19 cellular contexts compared by ENCODE assay signal in the genomic region with DNA sequence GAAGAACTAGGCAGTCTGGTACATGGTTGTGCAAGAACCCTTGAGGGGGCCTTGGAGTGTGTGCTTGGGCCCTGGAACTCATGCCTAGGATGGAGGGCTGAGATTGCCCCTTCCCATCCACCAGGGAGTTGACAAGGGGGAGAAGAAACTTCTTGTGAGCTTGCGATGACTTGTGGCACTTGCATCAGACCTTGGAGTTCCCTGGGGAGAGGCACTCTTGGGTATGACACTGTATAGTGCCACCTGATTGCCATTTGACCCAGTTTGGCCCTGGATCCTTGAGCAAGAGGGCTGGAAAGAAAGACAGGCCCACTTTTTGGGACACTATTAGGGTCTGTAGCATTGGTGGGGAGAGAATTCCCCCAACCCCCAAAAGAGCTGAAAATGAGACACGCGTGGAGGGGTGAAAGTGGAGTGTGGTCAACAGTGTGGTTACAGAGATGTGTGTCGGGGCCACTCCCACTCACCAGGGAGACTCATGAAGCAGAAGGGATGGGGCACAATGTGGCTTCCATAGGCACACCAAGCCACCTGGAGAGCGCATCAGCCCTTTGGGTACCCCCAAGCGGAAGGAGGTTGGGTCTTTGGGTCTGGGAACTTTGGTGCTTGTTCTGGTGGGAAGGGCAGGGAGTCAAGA.
DNase-seq lines count a peak whose midpoint lies in the region; ATAC-seq and TF ChIP-seq lines count a peak whose summit lies in the region.
"Had no signal": no experiment of that assay in that cellular context is flagged by ENCODE, and none has a peak within 500 bp of the region (broad histone marks: within the 10 kb centered on the region; RNA-seq: fewer than 3 reads in every experiment).

No MANE protein-coding gene starts in this region.

- no peak overlapping the region for H3K27ac ChIP-seq in endodermal cell (ENCODE audit: low read depth, low read length)
- H3K27ac ChIP-seq: esophagus squamous epithelium, left lung, SK-N-MC, suprapubic skin had no signal

- peaks cover 41% of the 10 kb centered on the region for H3K9me3 ChIP-seq in endodermal cell (ENCODE audit: control insufficient read depth, low read length)
- H3K9me3 ChIP-seq: suprapubic skin had no signal

- H3K9me3 Mint-ChIP-seq in endodermal cell = peaks cover 58% of the 10 kb centered on the region

- H3K27me3 Mint-ChIP-seq in endodermal cell (ENCODE audit: insufficient read depth) = peaks cover 2% of the 10 kb centered on the region

- WGBS in endodermal cell (ENCODE audit: insufficient coverage in 1 of 2, insufficient read length in 1 of 2), 2 experiments = 96 to 100% methylated on average over 2 to 6 of the region's 6 CpGs

- peaks cover 39% of the 10 kb centered on the region for H3K36me3 Mint-ChIP-seq in endodermal cell (ENCODE audit: low read depth)

- H3K4me3 Mint-ChIP-seq in endodermal cell = no peak overlapping the region

- H3K4me3 ChIP-seq in endodermal cell (ENCODE audit: low read length) = no peak overlapping the region
- H3K4me3 ChIP-seq: esophagus squamous epithelium, left lung, SK-N-MC, suprapubic skin had no signal

- DNase-seq in endodermal cell (peak; percentile 24), cerebellar cortex (ENCODE audit: low spot score) (no peak), HuH-7 (ENCODE audit: low spot score) (no peak), cerebellum (ENCODE audit: low spot score) (no peak)
- DNase-seq: activated effector memory CD4-positive, alpha-beta T cell treated with anti-CD3 and anti-CD28 coated beads, Interleukin-2, amount 50 U/mL, for 16 hours; AML-193; Calu3; esophagus squamous epithelium; NCI-H1436 treated with DMSO at 0.1 percent for 48 hours; NCI-H2171 treated with DMSO at 0.1 percent for 48 hours; NCI-H748 treated with DMSO at 0.1 percent for 48 hours; stimulated activated CD4-positive, alpha-beta T cell treated with anti-CD3 and anti-CD28 coated beads, Interleukin-4, amount 100 ng/mL, for 4 hours had no signal

- H3K9ac ChIP-seq in endodermal cell (ENCODE audit: extremely low read depth, low read length, poor library complexity, severe bottlenecking) = no peak overlapping the region

- no peaks in the 10 kb centered on the region for H3K4me1 ChIP-seq in endodermal cell (ENCODE audit: control insufficient read depth, insufficient read depth, low read length)
- H3K4me1 ChIP-seq: esophagus squamous epithelium, left lung, suprapubic skin had no signal

- TF ChIP-seq CTCF in endodermal cell (conservative IDR thresholded peaks at IDR 0.05) = no peak

- H3K36me3 ChIP-seq in endodermal cell (ENCODE audit: control insufficient read depth, insufficient read depth, low read length) = no peaks in the 10 kb centered on the region
- H3K36me3 ChIP-seq: esophagus squamous epithelium, left lung, suprapubic skin had no signal

- no peaks in the 10 kb centered on the region for H3K27me3 ChIP-seq in endodermal cell (ENCODE audit: control insufficient read depth, insufficient read depth, low read length, poor library complexity, severe bottlenecking)
- H3K27me3 ChIP-seq: esophagus squamous epithelium, left lung, suprapubic skin had no signal

- no peak overlapping the region for H3K27ac Mint-ChIP-seq in endodermal cell

- ATAC-seq in GM18511 (IDR thresholded peaks at IDR 0.05; ENCODE audit: unreplicated experiment) (peak; percentile 27), GM21528 (IDR thresholded peaks at IDR 0.05; ENCODE audit: low FRiP score, unreplicated experiment) (peak; percentile 12), HG03442 (IDR thresholded peaks at IDR 0.05; ENCODE audit: unreplicated experiment) (peak; percentile 2), GM18519 (IDR thresholded peaks at IDR 0.05; ENCODE audit: low FRiP score, unreplicated experiment) (no peak)
- ATAC-seq: left lung had no signal

- peaks cover 14% of the 10 kb centered on the region for H3K4me1 Mint-ChIP-seq in endodermal cell
